Comparison of ENCODE assay signal across 25 cellular contexts in genomic region chr15:64916365-64916764, GRCh38. TPM values are rescaled to one million over a fixed set of nuclear protein-coding genes. Genes with fewer than 3 reads are reported as not detected.
DNase-seq lines count a peak whose midpoint lies in the region; ATAC-seq, FAIRE-seq and TF ChIP-seq lines count a peak whose summit lies in the region.
"Had no signal": no experiment of that assay in that cellular context is flagged by ENCODE, and none has a peak within 500 bp of the region (broad histone marks: within the 10 kb centered on the region; RNA-seq: fewer than 3 reads in every experiment).

No MANE protein-coding gene starts in this region.

- H3K4me1 ChIP-seq in HEK293 (ENCODE audit: control insufficient read depth, insufficient read depth, low read length) = no peaks in the 10 kb centered on the region
- H3K4me1 ChIP-seq: A549 had no signal

- H3K4me3 ChIP-seq in HEK293 (ENCODE audit: low read depth, low read length) = no peak overlapping the region
- H3K4me3 ChIP-seq: A549, MG63, PC-9, SJCRH30 had no signal

- H3K4me3 Mint-ChIP-seq in activated naive CD8-positive, alpha-beta T cell treated with anti-CD3 and anti-CD28 coated beads, Interleukin-2, amount 10 ng/mL, durations not matched to agents 7 days and 5 days = no peak overlapping the region
- no peak overlapping the region for H3K4me3 Mint-ChIP-seq in activated naive CD8-positive, alpha-beta T cell treated with anti-CD3 and anti-CD28 coated beads, Interleukin-2, amount 50 U/mL, for 24 hours
- no peak overlapping the region for H3K4me3 Mint-ChIP-seq in central memory CD8-positive, alpha-beta T cell
- no peak overlapping the region for H3K4me3 Mint-ChIP-seq in progenitor cell of endocrine pancreas (ENCODE audit: low read depth)
- H3K4me3 Mint-ChIP-seq: CD14-positive monocyte; CD8-positive, alpha-beta memory T cell had no signal

- H3K4me1 Mint-ChIP-seq in activated naive CD8-positive, alpha-beta T cell treated with anti-CD3 and anti-CD28 coated beads, Interleukin-2, amount 10 ng/mL, durations not matched to agents 7 days and 5 days = peaks cover 28% of the 10 kb centered on the region
- H3K4me1 Mint-ChIP-seq in activated naive CD8-positive, alpha-beta T cell treated with anti-CD3 and anti-CD28 coated beads, Interleukin-2, amount 50 U/mL, for 24 hours = peaks cover under 1% of the 10 kb centered on the region
- H3K4me1 Mint-ChIP-seq in central memory CD8-positive, alpha-beta T cell = peaks cover 12% of the 10 kb centered on the region
- H3K4me1 Mint-ChIP-seq in progenitor cell of endocrine pancreas (ENCODE audit: low read depth) = peaks cover 5% of the 10 kb centered on the region

- no peaks in the 10 kb centered on the region for H3K36me3 ChIP-seq in HEK293 (ENCODE audit: control insufficient read depth in 2 of 2, insufficient read depth in 1 of 2, low read length in 2 of 2)
- H3K36me3 ChIP-seq: MG63, SJCRH30 had no signal

- peak overlapping the region; percentile 7 for H3K27ac Mint-ChIP-seq in activated naive CD8-positive, alpha-beta T cell treated with anti-CD3 and anti-CD28 coated beads, Interleukin-2, amount 10 ng/mL, durations not matched to agents 7 days and 5 days
- H3K27ac Mint-ChIP-seq in activated naive CD8-positive, alpha-beta T cell treated with anti-CD3 and anti-CD28 coated beads, Interleukin-2, amount 50 U/mL, for 24 hours = no peak overlapping the region
- peak overlapping the region; percentile 32 for H3K27ac Mint-ChIP-seq in central memory CD8-positive, alpha-beta T cell (ENCODE audit: low read depth)
- H3K27ac Mint-ChIP-seq in progenitor cell of endocrine pancreas = no peak overlapping the region
- H3K27ac Mint-ChIP-seq: CD8-positive, alpha-beta memory T cell had no signal

- H3K9me3 Mint-ChIP-seq in activated naive CD8-positive, alpha-beta T cell treated with anti-CD3 and anti-CD28 coated beads, Interleukin-2, amount 10 ng/mL, durations not matched to agents 7 days and 5 days = no peaks in the 10 kb centered on the region
- no peaks in the 10 kb centered on the region for H3K9me3 Mint-ChIP-seq in activated naive CD8-positive, alpha-beta T cell treated with anti-CD3 and anti-CD28 coated beads, Interleukin-2, amount 50 U/mL, for 24 hours
- no peaks in the 10 kb centered on the region for H3K9me3 Mint-ChIP-seq in central memory CD8-positive, alpha-beta T cell
- H3K9me3 Mint-ChIP-seq in progenitor cell of endocrine pancreas (ENCODE audit: low read depth) = no peaks in the 10 kb centered on the region
- H3K9me3 Mint-ChIP-seq: CD8-positive, alpha-beta memory T cell had no signal

- H3K9me3 ChIP-seq in HEK293 (ENCODE audit: control insufficient read depth, insufficient read depth, low read depth, low read length) = no peaks in the 10 kb centered on the region
- H3K9me3 ChIP-seq: A549, MG63, SJCRH30 had no signal

- ATAC-seq in activated naive CD8-positive, alpha-beta T cell treated with anti-CD3 and anti-CD28 coated beads, Interleukin-2, amount 10 ng/mL, durations not matched to agents 7 days and 5 days (ENCODE audit: low read depth) = no peak
- ATAC-seq in activated naive CD8-positive, alpha-beta T cell treated with anti-CD3 and anti-CD28 coated beads, Interleukin-2, amount 50 U/mL, for 24 hours = no peak
- ATAC-seq in central memory CD8-positive, alpha-beta T cell (replicated peaks; ENCODE audit: extremely low read depth, poor library complexity, severe bottlenecking) = no peak
- ATAC-seq: A549, Right ventricle myocardium inferior had no signal

- no peak for TF ChIP-seq CTCF in HEK293 (tag by site-specific recombination; IDR thresholded peaks at IDR 0.05)
- no peak for TF ChIP-seq CTCF in progenitor cell of endocrine pancreas (IDR thresholded peaks at IDR 0.05; ENCODE audit: unreplicated experiment)

- DNase-seq in activated naive CD8-positive, alpha-beta T cell treated with anti-CD3 and anti-CD28 coated beads, Interleukin-2, amount 10 ng/mL, durations not matched to agents 7 days and 5 days = no peak
- no peak for DNase-seq in activated naive CD8-positive, alpha-beta T cell treated with anti-CD3 and anti-CD28 coated beads, Interleukin-2, amount 50 U/mL, for 24 hours
- DNase-seq in central memory CD8-positive, alpha-beta T cell (ENCODE audit: low spot score in 2 of 2) = no peak
- DNase-seq in urothelium cell line (ENCODE audit: low spot score) (no peak), GF-D8 (lab: John Stamatoyannopoulos, UW) (no peak), progenitor cell of endocrine pancreas (ENCODE audit: low spot score, unreplicated experiment) (no peak)
- DNase-seq: DMS 273 treated with DMSO at 0.1 percent for 48 hours; DMS79; KBM-7; MG63; NCI-H1105 treated with DMSO at 0.1 percent for 48 hours; NCI-H146; NCI-H2029; NCI-H446 treated with DMSO at 0.1 percent for 48 hours; NCI-H82; NK-92 treated with Interleukin-12 subunit alpha and Interleukin-12 subunit beta, amount 100 ng/mL, for 24 hours; PC-9; SJCRH30 had no signal

- H3K27ac ChIP-seq in HEK293 (ENCODE audit: extremely low read depth, low read depth, low read length) = no peak overlapping the region
- H3K27ac ChIP-seq: A549, PC-9, SJCRH30 had no signal

- no peaks in the 10 kb centered on the region for H3K36me3 Mint-ChIP-seq in activated naive CD8-positive, alpha-beta T cell treated with anti-CD3 and anti-CD28 coated beads, Interleukin-2, amount 10 ng/mL, durations not matched to agents 7 days and 5 days
- no peaks in the 10 kb centered on the region for H3K36me3 Mint-ChIP-seq in activated naive CD8-positive, alpha-beta T cell treated with anti-CD3 and anti-CD28 coated beads, Interleukin-2, amount 50 U/mL, for 24 hours (ENCODE audit: low read depth)
- H3K36me3 Mint-ChIP-seq in central memory CD8-positive, alpha-beta T cell (ENCODE audit: insufficient read depth) = peaks cover 3% of the 10 kb centered on the region
- H3K36me3 Mint-ChIP-seq in progenitor cell of endocrine pancreas (ENCODE audit: insufficient read depth) = no peaks in the 10 kb centered on the region

- peaks cover 6% of the 10 kb centered on the region for H3K27me3 Mint-ChIP-seq in activated naive CD8-positive, alpha-beta T cell treated with anti-CD3 and anti-CD28 coated beads, Interleukin-2, amount 10 ng/mL, durations not matched to agents 7 days and 5 days
- peaks cover 2% of the 10 kb centered on the region for H3K27me3 Mint-ChIP-seq in activated naive CD8-positive, alpha-beta T cell treated with anti-CD3 and anti-CD28 coated beads, Interleukin-2, amount 50 U/mL, for 24 hours
- no peaks in the 10 kb centered on the region for H3K27me3 Mint-ChIP-seq in central memory CD8-positive, alpha-beta T cell
- peaks cover 39% of the 10 kb centered on the region for H3K27me3 Mint-ChIP-seq in progenitor cell of endocrine pancreas

- CTCF ChIA-PET in HEK293 (lab: Yijun Ruan, JAX) = no interaction called here

- peak; percentile 61 for FAIRE-seq in urothelium cell line (lab: Jason Lieb, UNC)
- FAIRE-seq: A549, GM18507, HTR-8/SVneo had no signal

- POLR2A ChIA-PET in activated naive CD8-positive, alpha-beta T cell treated with anti-CD3 and anti-CD28 coated beads, Interleukin-2, amount 10 ng/mL, durations not matched to agents 7 days and 5 days (lab: Charles Lee) = interaction anchor here (0.7 to 1.3 kb wide), 4 partner anchors 9 to 128 kb away, joined by 3 to 4 read pairs (median 4); no protein-coding TSS in a partner anchor
- POLR2A ChIA-PET in HEK293 (lab: Yijun Ruan, JAX) = no interaction called here

TF ChIP-seq in HEK293, 187 proteins besides CTCF, POLR2A, EP300 and RAD21:
- 0 out of 2 replicates have a peak, but pooled peaks have one; percentile 25 for TF ChIP-seq ZNF121 (tag by site-specific recombination; IDR thresholded peaks at IDR 0.05)
- no peak for TF ChIP-seq REPIN1 (tag by site-specific recombination; IDR thresholded peaks at IDR 0.05; ENCODE audit: low read depth)

RNA-seq across cellular contexts. Expression of gene ANKDD1A, which starts 4.7 kb away (rescaled TPM):
- total RNA-seq in activated naive CD8-positive, alpha-beta T cell treated with anti-CD3 and anti-CD28 coated beads, Interleukin-2, amount 10 ng/mL, durations not matched to agents 7 days and 5 days = 10 to 100 TPM; 10.9 to 12.6 TPM
- total RNA-seq in progenitor cell of endocrine pancreas = 1.4 and 2.0 TPM in 2 replicates

Comparison
In these comparisons a context has a peak if more than half of its experiments do, and no peak if none do; other contexts are left out.
1. H3K27ac Mint-ChIP-seq: peak in activated naive CD8-positive, alpha-beta T cell treated with anti-CD3 and anti-CD28 coated beads, Interleukin-2, amount 10 ng/mL, durations not matched to agents 7 days and 5 days (single experiment) and central memory CD8-positive, alpha-beta T cell (single experiment); none in activated naive CD8-positive, alpha-beta T cell treated with anti-CD3 and anti-CD28 coated beads, Interleukin-2, amount 50 U/mL, for 24 hours (single experiment) and progenitor cell of endocrine pancreas (single experiment).